ENCODE assay signal across 1 cellular context in genomic region chr1:117061986-117062415, GRCh38.
TF ChIP-seq lines count a peak whose summit lies in the region.

No MANE protein-coding gene starts in this region.

TF ChIP-seq in GM12878, 131 proteins besides CTCF, POLR2A, EP300 and RAD21 (continued from another document and continues in another):
- TF ChIP-seq STAT3 (IDR thresholded peaks at IDR 0.05; ENCODE audit: low read depth, low read length) (0 out of 2 replicates have a peak, but pooled peaks have one; percentile 27), MEF2A (IDR thresholded peaks at IDR 0.05; ENCODE audit: insufficient read depth, low read depth, low read length) (peak; percentile 76), MTA3 (IDR thresholded peaks at IDR 0.05; ENCODE audit: borderline replicate concordance, low read length) (peak; percentile 96), NFXL1 (IDR thresholded peaks at IDR 0.05; ENCODE audit: borderline replicate concordance) (no peak), BCL11A (IDR thresholded peaks at IDR 0.05; ENCODE audit: low read depth, low read length) (peak; percentile 93), TCF12 (IDR thresholded peaks at IDR 0.05; ENCODE audit: low read depth, low read length) (0 out of 2 replicates have a peak, but pooled peaks have one; percentile 43), SIX5 (IDR thresholded peaks at IDR 0.05; ENCODE audit: low read depth, low read length, severe bottlenecking) (no peak), ZBED1 (IDR thresholded peaks at IDR 0.05; ENCODE audit: borderline replicate concordance) (peak; percentile 88), FOS (IDR thresholded peaks at IDR 0.05; ENCODE audit: borderline replicate concordance, extremely low read depth, insufficient read length) (no peak), SMARCA5 (IDR thresholded peaks at IDR 0.05) (no peak), ZNF592 (IDR thresholded peaks at IDR 0.05) (no peak), SPI1 (IDR thresholded peaks at IDR 0.05; ENCODE audit: borderline replicate concordance, insufficient read depth, low read depth, low read length) (no peak), ZBTB11 (CRISPR knock-in tag; IDR thresholded peaks at IDR 0.05) (no peak), TARDBP (IDR thresholded peaks at IDR 0.05; ENCODE audit: borderline replicate concordance) (no peak), SMAD5 (IDR thresholded peaks at IDR 0.05; ENCODE audit: low read depth) (0 out of 2 replicates have a peak, but pooled peaks have one; percentile 32), ZNF207 (IDR thresholded peaks at IDR 0.05; ENCODE audit: borderline replicate concordance) (no peak), IRF3 (IDR thresholded peaks at IDR 0.05) (no peak), ZNF217 (IDR thresholded peaks at IDR 0.05) (peak; percentile 75), HCFC1 (IDR thresholded peaks at IDR 0.05; ENCODE audit: low read length) (no peak), ZSCAN29 (IDR thresholded peaks at IDR 0.05) (no peak), SMAD1 (IDR thresholded peaks at IDR 0.05; ENCODE audit: low read depth, partially characterized antibody) (peak; percentile 87), CUX1 (IDR thresholded peaks at IDR 0.05; ENCODE audit: insufficient replicate concordance, low read depth, low read length) (peak; percentile 93), MYC (IDR thresholded peaks at IDR 0.05; ENCODE audit: insufficient read depth, insufficient read length, insufficient replicate concordance, low read length, severe bottlenecking) (no peak), ZNF622 (IDR thresholded peaks at IDR 0.05) (no peak), CEBPB (IDR thresholded peaks at IDR 0.05; ENCODE audit: borderline replicate concordance in 1 of 2, low read depth in 2 of 2, low read length in 2 of 2) (peak in 1 of 2 experiments; percentile 97; a peak in 1 of 4 replicates), ZNF384 (IDR thresholded peaks at IDR 0.05; ENCODE audit: borderline replicate concordance, low read depth, low read length) (no peak), SUZ12 (IDR thresholded peaks at IDR 0.05; ENCODE audit: unreplicated experiment) (no peak), HDAC2 (IDR thresholded peaks at IDR 0.05) (no peak), NRF1 (conservative IDR thresholded peaks at IDR 0.05; ENCODE audit: low read depth, low read length) (no peak), SP1 (IDR thresholded peaks at IDR 0.05; ENCODE audit: low read depth, low read length) (no peak), PAX5 (IDR thresholded peaks at IDR 0.05; ENCODE audit: borderline replicate concordance, low read depth, low read length) (no peak), PML (IDR thresholded peaks at IDR 0.05; ENCODE audit: low read length) (peak; percentile 81; the same call in 1 of the 2 replicates), GABPA (IDR thresholded peaks at IDR 0.05; ENCODE audit: low read depth) (peak; percentile 56; the same call in 1 of the 2 replicates), BACH1 (IDR thresholded peaks at IDR 0.05; ENCODE audit: borderline replicate concordance) (peak; percentile 81; the same call in 1 of the 2 replicates), E4F1 (IDR thresholded peaks at IDR 0.05; ENCODE audit: borderline replicate concordance, partially characterized antibody) (no peak), RCOR1 (conservative IDR thresholded peaks at IDR 0.05; ENCODE audit: low read depth, low read length) (no peak), POLR2AphosphoS5 (IDR thresholded peaks at IDR 0.05; ENCODE audit: low read length) (peak; percentile 66; the same call in 1 of the 2 replicates), REST (IDR thresholded peaks at IDR 0.05; ENCODE audit: low read depth, low read length) (peak; percentile 16; the same call in 1 of the 2 replicates), YBX1 (IDR thresholded peaks at IDR 0.05) (no peak), NFIC (IDR thresholded peaks at IDR 0.05; ENCODE audit: low read depth, low read length) (peak; percentile 99), CREM (IDR thresholded peaks at IDR 0.05; ENCODE audit: low read depth) (peak; percentile 91)
